In genomic region chr17:46769531-46770438, GRCh38 we compare ENCODE assay signal across 10 cellular contexts. TPM values are rescaled to one million over a fixed set of nuclear protein-coding genes. Genes with fewer than 3 reads are reported as not detected.
DNase-seq lines count a peak whose midpoint lies in the region; ATAC-seq, FAIRE-seq and TF ChIP-seq lines count a peak whose summit lies in the region.
"Had no signal": no experiment of that assay in that cellular context is flagged by ENCODE, and none has a peak within 500 bp of the region (broad histone marks: within the 10 kb centered on the region; RNA-seq: fewer than 3 reads in every experiment).

No MANE protein-coding gene starts in this region.

- no peaks in the 10 kb centered on the region for H3K27me3 ChIP-seq in WERI-Rb-1 (ENCODE audit: insufficient read depth, low read depth, severe bottlenecking)

- peak overlapping the region; percentile 50 for H3K4me3 Mint-ChIP-seq in T-helper 2 cell treated with Interferon-gamma antibody and Interleukin-4, amounts not matched to agents 5 μg/mL and 100 μg/mL, for 36 hours
- H3K4me3 Mint-ChIP-seq in stimulated activated memory B cell treated with anti-CD40 and anti-IgM and Interleukin-4, amounts not matched to agents 10 μg/mL and 1 μg/mL and 100 μg/mL, for 72 hours: peak overlapping the region; percentile 66

- H3K27ac Mint-ChIP-seq in T-helper 2 cell treated with Interferon-gamma antibody and Interleukin-4, amounts not matched to agents 5 μg/mL and 100 μg/mL, for 36 hours: no peak overlapping the region
- H3K27ac Mint-ChIP-seq in stimulated activated memory B cell treated with anti-CD40 and anti-IgM and Interleukin-4, amounts not matched to agents 10 μg/mL and 1 μg/mL and 100 μg/mL, for 72 hours: no peak overlapping the region

- H3K27ac ChIP-seq in WERI-Rb-1 (peak overlapping the region; percentile 89), kidney (ENCODE audit: low read depth in 2 of 2, low read length in 2 of 2) (no peak overlapping the region)

- H3K36me3 ChIP-seq in WERI-Rb-1 (peaks cover 16% of the 10 kb centered on the region), kidney (ENCODE audit: control insufficient read depth in 1 of 2, insufficient read depth in 2 of 2, low read length in 2 of 2) (no peaks in the 10 kb centered on the region)
- H3K36me3 ChIP-seq: transverse colon had no signal

- no peak for DNase-seq in T-helper 2 cell treated with Interferon-gamma antibody and Interleukin-4, amounts not matched to agents 5 μg/mL and 100 μg/mL, for 36 hours (ENCODE audit: low spot score)
- DNase-seq in T-helper 2 cell (no peak), WERI-Rb-1 (no peak), kidney (peak; percentile 68), T-helper 9 cell (no peak), DMS153 treated with DMSO at 0.1 percent for 48 hours (lab: John Stamatoyannopoulos, UW; ENCODE audit: unreplicated experiment) (no peak)
- DNase-seq: transverse colon had no signal

- no peaks in the 10 kb centered on the region for H3K9me3 Mint-ChIP-seq in T-helper 2 cell treated with Interferon-gamma antibody and Interleukin-4, amounts not matched to agents 5 μg/mL and 100 μg/mL, for 36 hours
- no peaks in the 10 kb centered on the region for H3K9me3 Mint-ChIP-seq in stimulated activated memory B cell treated with anti-CD40 and anti-IgM and Interleukin-4, amounts not matched to agents 10 μg/mL and 1 μg/mL and 100 μg/mL, for 72 hours

- intact Hi-C loops in kidney (cut with DNase I): no loop called here

- peaks cover 9% of the 10 kb centered on the region for H3K4me1 Mint-ChIP-seq in T-helper 2 cell treated with Interferon-gamma antibody and Interleukin-4, amounts not matched to agents 5 μg/mL and 100 μg/mL, for 36 hours (ENCODE audit: low read depth)
- peaks cover 23% of the 10 kb centered on the region for H3K4me1 Mint-ChIP-seq in stimulated activated memory B cell treated with anti-CD40 and anti-IgM and Interleukin-4, amounts not matched to agents 10 μg/mL and 1 μg/mL and 100 μg/mL, for 72 hours

- no peak for FAIRE-seq in kidney (lab: Jason Lieb, UNC)
- FAIRE-seq: A204.1 had no signal

- H3K27me3 Mint-ChIP-seq in T-helper 2 cell treated with Interferon-gamma antibody and Interleukin-4, amounts not matched to agents 5 μg/mL and 100 μg/mL, for 36 hours (ENCODE audit: low read depth): peaks cover 49% of the 10 kb centered on the region
- no peaks in the 10 kb centered on the region for H3K27me3 Mint-ChIP-seq in stimulated activated memory B cell treated with anti-CD40 and anti-IgM and Interleukin-4, amounts not matched to agents 10 μg/mL and 1 μg/mL and 100 μg/mL, for 72 hours

- H3K4me3 ChIP-seq in WERI-Rb-1 (ENCODE audit: low read depth, low read length): no peak overlapping the region
- peak overlapping the region in 1 of 2 donors; percentile 20 for H3K4me3 ChIP-seq in kidney (ENCODE audit: low read length in 2 of 2)

- no peak for TF ChIP-seq CTCF in WERI-Rb-1 (IDR thresholded peaks at IDR 0.05; ENCODE audit: low read depth, low read length)
- no peak for TF ChIP-seq CTCF in kidney (IDR thresholded peaks at IDR 0.05; ENCODE audit: borderline replicate concordance, extremely low read depth, insufficient read depth)

- H3K9me3 ChIP-seq in WERI-Rb-1 (ENCODE audit: severe bottlenecking): no peaks in the 10 kb centered on the region
- no peaks in the 10 kb centered on the region for H3K9me3 ChIP-seq in kidney (ENCODE audit: control insufficient read depth in 1 of 2, low read length in 2 of 2)
- H3K9me3 ChIP-seq: transverse colon had no signal

- ATAC-seq in stimulated activated memory B cell treated with anti-CD40 and anti-IgM and Interleukin-4, amounts not matched to agents 10 μg/mL and 1 μg/mL and 100 μg/mL, for 72 hours: no peak
- ATAC-seq in HG03175 (IDR thresholded peaks at IDR 0.05; ENCODE audit: unreplicated experiment): no peak

- no peaks in the 10 kb centered on the region for H3K36me3 Mint-ChIP-seq in T-helper 2 cell treated with Interferon-gamma antibody and Interleukin-4, amounts not matched to agents 5 μg/mL and 100 μg/mL, for 36 hours (ENCODE audit: low read depth)
- H3K36me3 Mint-ChIP-seq in stimulated activated memory B cell treated with anti-CD40 and anti-IgM and Interleukin-4, amounts not matched to agents 10 μg/mL and 1 μg/mL and 100 μg/mL, for 72 hours: no peaks in the 10 kb centered on the region

- no peak overlapping the region for H3K9ac ChIP-seq in kidney (ENCODE audit: low read length in 2 of 2)

- peaks cover 0 to 14% of the 10 kb centered on the region in 2 donors for H3K4me1 ChIP-seq in kidney (ENCODE audit: control insufficient read depth in 1 of 2, insufficient read depth in 1 of 2, low read depth in 1 of 2, low read length in 2 of 2)

RNA-seq across cellular contexts. Expression of gene WNT3, which starts 48.7 kb away (rescaled TPM):
- total RNA-seq in kidney: 0.38 TPM
- polyA plus RNA-seq in kidney (ENCODE audit: insufficient read depth, low read depth, low replicate concordance): 1.3 TPM
